9 cellular contexts compared by ENCODE assay signal in genomic region chr7:158016171-158017087, GRCh38.
DNase-seq lines count a peak whose midpoint lies in the region; ATAC-seq and TF ChIP-seq lines count a peak whose summit lies in the region.
"Had no signal": no experiment of that assay in that cellular context is flagged by ENCODE, and none has a peak within 500 bp of the region (broad histone marks: within the 10 kb centered on the region; RNA-seq: fewer than 3 reads in every experiment).

No MANE protein-coding gene starts in this region.

- no peaks in the 10 kb centered on the region for H3K79me2 ChIP-seq in hepatocyte

- peaks cover 7% of the 10 kb centered on the region for H3K4me1 ChIP-seq in hepatocyte (ENCODE audit: insufficient read depth)
- no peaks in the 10 kb centered on the region for H3K4me1 ChIP-seq in gastrocnemius medialis
- H3K4me1 ChIP-seq in foreskin keratinocyte, result no peaks in the 10 kb centered on the region

- H3K9me3 ChIP-seq in hepatocyte (ENCODE audit: low read depth), result no peaks in the 10 kb centered on the region
- H3K9me3 ChIP-seq in gastrocnemius medialis, result no peaks in the 10 kb centered on the region

- ATAC-seq in gastrocnemius medialis, result no peak
- no peak for ATAC-seq in foreskin keratinocyte
- ATAC-seq in GM21447 (IDR thresholded peaks at IDR 0.05; ENCODE audit: unreplicated experiment), result no peak

- H2AFZ ChIP-seq in hepatocyte, result peak overlapping the region; percentile 55

- intact Hi-C loops in gastrocnemius medialis (cut with DNase I; ENCODE audit: low total_unique reads), result no loop called here

- H4K20me1 ChIP-seq in hepatocyte (ENCODE audit: insufficient read depth, poor library complexity, severe bottlenecking), result no peaks in the 10 kb centered on the region

- peak overlapping the region; percentile 80 for H3K4me2 ChIP-seq in hepatocyte

- DNase-seq in NCI-H1105 (lab: John Stamatoyannopoulos, UW) (peak; percentile 75), NCI-H748 treated with DMSO at 0.1 percent for 48 hours (lab: John Stamatoyannopoulos, UW) (peak; percentile 89), hepatocyte (ENCODE audit: low spot score) (peak; percentile 30), gastrocnemius medialis (no peak), foreskin keratinocyte (no peak), SHP77 treated with DMSO at 0.1 percent for 48 hours (lab: John Stamatoyannopoulos, UW) (no peak), brain microvascular endothelial cell (no peak)
- DNase-seq: T-helper 2 cell had no signal

- H3K36me3 ChIP-seq in hepatocyte (replicated peaks; ENCODE audit: insufficient read depth, low read depth) (no peaks in the 10 kb centered on the region), gastrocnemius medialis (no peaks in the 10 kb centered on the region), brain microvascular endothelial cell (replicated peaks) (no peaks in the 10 kb centered on the region)

- in situ Hi-C loops in gastrocnemius medialis (cut with MboI; ENCODE audit: low sequenced_read_pairs in 4 of 4) (no loop called here), brain microvascular endothelial cell (cut with HindIII; ENCODE audit: low pct_ligation_motif_present, low sequenced_read_pairs) (no loop called here)

- WGBS in hepatocyte (ENCODE audit: low lambda C conversion rate, missing lambda C conversion rate), result 16% methylated on average over 27 of the region's 31 CpGs

- H3K27ac ChIP-seq in hepatocyte (no peak overlapping the region), gastrocnemius medialis (peak overlapping the region in 1 of 4 donors; percentile 25), foreskin keratinocyte (no peak overlapping the region), brain microvascular endothelial cell (no peak overlapping the region)

- H3K27me3 ChIP-seq in hepatocyte (peaks cover 15% of the 10 kb centered on the region), gastrocnemius medialis (no peaks in the 10 kb centered on the region), foreskin keratinocyte (no peaks in the 10 kb centered on the region), brain microvascular endothelial cell (replicated peaks) (no peaks in the 10 kb centered on the region)

- TF ChIP-seq CTCF in hepatocyte (IDR thresholded peaks at IDR 0.05; ENCODE audit: poor library complexity) (no peak), gastrocnemius medialis (IDR thresholded peaks at IDR 0.05 in 4 of 5, conservative IDR thresholded peaks at IDR 0.05 in 1 of 5) (no peak), foreskin keratinocyte (conservative IDR thresholded peaks at IDR 0.05) (no peak), brain microvascular endothelial cell (IDR thresholded peaks at IDR 0.05; ENCODE audit: low read depth, low read length, missing control alignments) (no peak)

- no peak for TF ChIP-seq POLR2A in gastrocnemius medialis (IDR thresholded peaks at IDR 0.05)

- H3K4me3 ChIP-seq in hepatocyte, result no peak overlapping the region
- H3K4me3 ChIP-seq in gastrocnemius medialis, result peak overlapping the region; percentile 16 to 41 (median 34)
- no peak overlapping the region for H3K4me3 ChIP-seq in brain microvascular endothelial cell (ENCODE audit: low read depth, low read length)

- H3K9me2 ChIP-seq in hepatocyte (replicated peaks; ENCODE audit: insufficient read depth), result no peaks in the 10 kb centered on the region

Comparison
In these comparisons a context has a peak if more than half of its experiments do, and no peak if none do; other contexts are left out.
1. DNase-seq: peak in NCI-H1105 (single experiment), NCI-H748 treated with DMSO at 0.1 percent for 48 hours (single experiment) and hepatocyte (single experiment); none in gastrocnemius medialis (0 of 2), foreskin keratinocyte (0 of 2), SHP77 treated with DMSO at 0.1 percent for 48 hours (single experiment) and brain microvascular endothelial cell (single experiment).
2. H3K4me3 ChIP-seq: peak in gastrocnemius medialis (4 of 4); none in hepatocyte (single experiment) and brain microvascular endothelial cell (single experiment).